8 cellular contexts compared by ENCODE assay signal in the genomic region with DNA sequence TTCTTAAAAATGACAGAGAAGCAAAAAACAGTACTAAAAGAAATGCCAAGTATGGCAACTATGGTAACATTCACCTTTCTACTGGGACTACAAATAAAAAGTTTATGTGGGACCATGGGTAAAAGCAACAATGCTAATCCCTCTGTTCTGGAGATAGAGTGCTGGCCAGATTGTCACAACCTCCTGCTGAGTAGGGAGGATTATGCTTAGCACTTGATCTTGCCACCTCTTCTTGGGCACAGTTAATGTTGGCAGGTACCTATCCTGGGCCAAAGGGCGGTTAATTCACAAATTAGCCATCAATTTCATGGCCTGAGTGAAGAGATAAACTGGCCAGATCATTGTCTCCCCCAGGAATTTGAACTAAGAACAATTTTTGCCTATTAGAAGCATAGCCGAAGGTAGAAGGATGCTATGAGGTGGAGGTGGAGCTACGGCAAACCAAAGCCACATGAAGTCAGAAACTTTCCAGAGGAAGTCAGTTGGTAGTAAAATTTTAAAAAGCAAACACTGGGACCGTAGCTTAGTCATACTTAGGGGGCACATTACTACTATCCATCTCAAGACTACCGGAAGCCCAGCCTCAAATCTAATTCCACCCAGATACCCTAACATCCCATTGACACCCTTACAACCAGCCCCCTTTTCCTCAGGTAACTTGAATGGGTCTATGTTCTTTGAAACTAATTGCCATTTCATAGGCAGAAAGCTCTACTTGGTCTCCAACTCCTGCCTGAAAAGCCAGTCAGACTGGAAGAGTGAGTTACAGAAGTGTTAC. TPM values are rescaled to one million over a fixed set of nuclear protein-coding genes. Genes with fewer than 3 reads are reported as not detected.
DNase-seq lines count a peak whose midpoint lies in the region; ATAC-seq and TF ChIP-seq lines count a peak whose summit lies in the region.

No MANE protein-coding gene starts in this region.

- peak in 2 of 3 experiments; percentile 10 to 50 for DNase-seq in NCI-H1417 (lab: John Stamatoyannopoulos, UW)
- DNase-seq in NCI-H1417 treated with DMSO at 0.1 percent for 48 hours (lab: John Stamatoyannopoulos, UW): no peak
- DNase-seq in NCI-H82 treated with DMSO at 0.1 percent for 48 hours (lab: John Stamatoyannopoulos, UW; ENCODE audit: unreplicated experiment): peak; percentile 30
- DNase-seq in MCF 10A (ENCODE audit: unreplicated experiment): no peak
- DNase-seq in progenitor cell of endocrine pancreas (ENCODE audit: low spot score, unreplicated experiment): no peak
- DNase-seq in NCI-H446 treated with DMSO at 0.1 percent for 48 hours (lab: John Stamatoyannopoulos, UW): no peak
- DNase-seq in sciatic nerve (ENCODE audit: low spot score): no peak

- BruUV-seq in MCF 10A (replicated peaks; lab: Mats Ljungman, UMichigan): no TSS peak

- H3K9me3 Mint-ChIP-seq in MCF 10A (ENCODE audit: unreplicated experiment): no peaks in the 10 kb centered on the region
- H3K9me3 Mint-ChIP-seq in progenitor cell of endocrine pancreas (ENCODE audit: low read depth): no peaks in the 10 kb centered on the region

- peaks cover 25% of the 10 kb centered on the region for H3K36me3 Mint-ChIP-seq in MCF 10A (ENCODE audit: insufficient read depth, unreplicated experiment)
- H3K36me3 Mint-ChIP-seq in progenitor cell of endocrine pancreas (ENCODE audit: insufficient read depth): peaks cover 6% of the 10 kb centered on the region

- ATAC-seq in HG02642 (IDR thresholded peaks at IDR 0.05; ENCODE audit: poor library complexity, unreplicated experiment) (no peak), sciatic nerve (no peak)

- H3K4me1 Mint-ChIP-seq in MCF 10A (ENCODE audit: insufficient read depth, unreplicated experiment): peaks cover 35% of the 10 kb centered on the region
- H3K4me1 Mint-ChIP-seq in progenitor cell of endocrine pancreas (ENCODE audit: low read depth): peaks cover 36% of the 10 kb centered on the region

- H3K27ac Mint-ChIP-seq in MCF 10A (ENCODE audit: low read depth, unreplicated experiment) (no peak overlapping the region), progenitor cell of endocrine pancreas (peak overlapping the region; percentile 90)

- H3K4me3 Mint-ChIP-seq in MCF 10A (ENCODE audit: unreplicated experiment) (peak overlapping the region; percentile 83), progenitor cell of endocrine pancreas (ENCODE audit: low read depth) (peak overlapping the region; percentile 55)

- H3K27me3 Mint-ChIP-seq in MCF 10A (ENCODE audit: insufficient read depth, unreplicated experiment) (no peaks in the 10 kb centered on the region), progenitor cell of endocrine pancreas (no peaks in the 10 kb centered on the region)

- CTCF ChIA-PET in MCF 10A (lab: Yijun Ruan, JAX): interaction anchor here (0.6 to 0.7 kb wide), 3 partner anchors 12 to 1955 kb away, joined by 3 to 4 read pairs (median 3); a partner anchor contains a TSS

- TF ChIP-seq CTCF in MCF 10A (IDR thresholded peaks at IDR 0.05; ENCODE audit: unreplicated experiment) (no peak), progenitor cell of endocrine pancreas (IDR thresholded peaks at IDR 0.05; ENCODE audit: unreplicated experiment) (no peak)

- intact Hi-C loops in MCF 10A (cut with micrococcal nuclease): no loop called here
- intact Hi-C loops in sciatic nerve (cut with DNase I): no loop called here

- POLR2A ChIA-PET in MCF 10A (lab: Yijun Ruan, JAX): interaction anchor here (0.6 to 1.2 kb wide), 4 partner anchors 22 to 439 kb away, joined by 3 read pairs; a partner anchor contains a TSS

RNA-seq across cellular contexts. Expression of a gene that starts 2.7 kb away (rescaled TPM):
- total RNA-seq in MCF 10A (2022): 7.4 and 9.3 TPM in 2 replicates
- total RNA-seq in progenitor cell of endocrine pancreas: 14.5 and 14.8 TPM in 2 replicates
- total RNA-seq in sciatic nerve: 12.1 TPM

Comparison
In these comparisons a context has a peak if more than half of its experiments do, and no peak if none do; other contexts are left out.
1. DNase-seq: peak in NCI-H1417 (2 of 3) and NCI-H82 treated with DMSO at 0.1 percent for 48 hours (single experiment); none in NCI-H1417 treated with DMSO at 0.1 percent for 48 hours (single experiment), MCF 10A (single experiment), progenitor cell of endocrine pancreas (single experiment), NCI-H446 treated with DMSO at 0.1 percent for 48 hours (single experiment) and sciatic nerve (single experiment).